Comparison of ENCODE assay signal across 20 cellular contexts in genomic region chr9:112615584-112616271, GRCh38.
DNase-seq lines count a peak whose midpoint lies in the region; ATAC-seq and TF ChIP-seq lines count a peak whose summit lies in the region.
"Had no signal": no experiment of that assay in that cellular context is flagged by ENCODE, and none has a peak within 500 bp of the region (broad histone marks: within the 10 kb centered on the region; RNA-seq: fewer than 3 reads in every experiment).

No MANE protein-coding gene starts in this region.

- CTCF ChIA-PET in A673 (lab: Charles Lee) = no interaction called here
- CTCF ChIA-PET in PC-3 (lab: Charles Lee) = no interaction called here

- H3K4me3 Mint-ChIP-seq in GM23338 = no peak overlapping the region
- H3K4me3 Mint-ChIP-seq: CD4-positive, CD25-positive, alpha-beta regulatory T cell; CD8-positive, alpha-beta memory T cell; HFFc6 had no signal

- no peak overlapping the region for H2BK15ac ChIP-seq in mesenchymal stem cell (ENCODE audit: low read depth, poor library complexity, severe bottlenecking)

- no peaks in the 10 kb centered on the region for H3K79me1 ChIP-seq in mesenchymal stem cell (replicated peaks; ENCODE audit: low read length, poor library complexity, severe bottlenecking)

- H2BK5ac ChIP-seq in mesenchymal stem cell (ENCODE audit: low read depth, low read length, poor library complexity, severe bottlenecking) = no peak overlapping the region

- H3K4me2 ChIP-seq in GM23338 = 0 out of 2 replicates have a peak overlapping the region, but pooled peaks have one; percentile 16
- H3K4me2 ChIP-seq in PC-3 (ENCODE audit: low read length) = no peak overlapping the region
- no peak overlapping the region for H3K4me2 ChIP-seq in mesenchymal stem cell (ENCODE audit: low read length, poor library complexity, severe bottlenecking)

- H2AFZ ChIP-seq in GM23338 (no peak overlapping the region), PC-3 (ENCODE audit: low read length) (no peak overlapping the region), mesenchymal stem cell (ENCODE audit: low read depth, low read length) (no peak overlapping the region)

- intact Hi-C loops in A673 (cut with micrococcal nuclease; ENCODE audit: unreplicated experiment) = no loop called here
- intact Hi-C loops in PC-3 (cut with micrococcal nuclease) = no loop called here
- intact Hi-C loops in right cardiac atrium (cut with DNase I) = no loop called here

- no peaks in the 10 kb centered on the region for H3K36me3 Mint-ChIP-seq in GM23338 (ENCODE audit: low read depth)

- no CpG with 5 or more reads among the region's 2 CpGs for whole genome bisulfite sequencing in mesenchymal stem cell
- WGBS in right cardiac atrium = 87% methylated on average over 2 of the region's 2 CpGs

- H3K18ac ChIP-seq in mesenchymal stem cell (ENCODE audit: low read depth in 1 of 2, low read length in 2 of 2) = no peak overlapping the region

- H2BK12ac ChIP-seq in mesenchymal stem cell (ENCODE audit: low read length in 2 of 2) = no peak overlapping the region

- no peaks in the 10 kb centered on the region for H3K9me3 Mint-ChIP-seq in GM23338
- H3K9me3 Mint-ChIP-seq: CD4-positive, CD25-positive, alpha-beta regulatory T cell; CD8-positive, alpha-beta memory T cell; HFFc6 had no signal

- H3K23ac ChIP-seq in mesenchymal stem cell (ENCODE audit: low read length in 2 of 2) = no peak overlapping the region

- no peak overlapping the region for H2BK120ac ChIP-seq in mesenchymal stem cell (ENCODE audit: low read depth, low read length)

- POLR2A ChIA-PET in A673 (lab: Charles Lee; ENCODE audit: low non-redundant PET) (no interaction called here), PC-3 (lab: Charles Lee; ENCODE audit: unreplicated experiment) (interaction anchor here (0.6 kb wide), 1 partner anchor 15 kb away, joined by 5 read pairs; no protein-coding TSS in a partner anchor)

- H3K4me1 ChIP-seq in A673 (ENCODE audit: insufficient read depth, low read length, poor library complexity, severe bottlenecking) = peaks cover 25% of the 10 kb centered on the region
- peaks cover 25% of the 10 kb centered on the region for H3K4me1 ChIP-seq in GM23338 (ENCODE audit: insufficient read depth)
- H3K4me1 ChIP-seq in PC-3 (ENCODE audit: insufficient read depth, low read length) = no peaks in the 10 kb centered on the region
- H3K4me1 ChIP-seq in mesenchymal stem cell (ENCODE audit: control insufficient read depth, insufficient read depth, low read depth, low read length) = no peaks in the 10 kb centered on the region
- no peaks in the 10 kb centered on the region for H3K4me1 ChIP-seq in right cardiac atrium (ENCODE audit: control insufficient read depth, insufficient read depth, low read length)
- H3K4me1 ChIP-seq: BE2C had no signal

- H3K36me3 ChIP-seq in A673 (ENCODE audit: insufficient read depth, low read length, poor library complexity, severe bottlenecking) (no peaks in the 10 kb centered on the region), GM23338 (ENCODE audit: insufficient read depth) (no peaks in the 10 kb centered on the region), PC-3 (ENCODE audit: low read depth, low read length) (no peaks in the 10 kb centered on the region), mesenchymal stem cell (ENCODE audit: control insufficient read depth in 1 of 2, insufficient read depth in 2 of 2, low read depth in 1 of 2, low read length in 2 of 2) (peaks cover 0 to 11% of the 10 kb centered on the region in 2 experiments)

- ATAC-seq in GM23338 = no peak
- peak; percentile 33 for ATAC-seq in PC-3
- ATAC-seq in GM21717 (IDR thresholded peaks at IDR 0.05; ENCODE audit: unreplicated experiment) = no peak
- ATAC-seq in right cardiac atrium = no peak
- ATAC-seq: HCT116 had no signal

- no peaks in the 10 kb centered on the region for H3K27me3 Mint-ChIP-seq in GM23338 (ENCODE audit: insufficient read depth, low read depth, poor library complexity)
- H3K27me3 Mint-ChIP-seq: CD4-positive, CD25-positive, alpha-beta regulatory T cell; CD8-positive, alpha-beta memory T cell had no signal

- BruUV-seq in A673 (replicated peaks; lab: Mats Ljungman, UMichigan) = no TSS peak
- no TSS peak for BruUV-seq in PC-3 (replicated peaks; lab: Mats Ljungman, UMichigan)

- H4K91ac ChIP-seq in mesenchymal stem cell (ENCODE audit: low read length) = no peak overlapping the region

- no peak overlapping the region for H3K27ac Mint-ChIP-seq in GM23338
- H3K27ac Mint-ChIP-seq: CD4-positive, CD25-positive, alpha-beta regulatory T cell; HFFc6 had no signal

- H3K27ac ChIP-seq in A673 (ENCODE audit: low read depth, low read length, poor library complexity, severe bottlenecking) (peak overlapping the region; percentile 70), GM23338 (ENCODE audit: low read depth) (no peak overlapping the region), PC-3 (ENCODE audit: low read length) (no peak overlapping the region), mesenchymal stem cell (ENCODE audit: low read length, poor library complexity, severe bottlenecking) (no peak overlapping the region), right cardiac atrium (ENCODE audit: low read length) (no peak overlapping the region)

- peak; percentile 86 for DNase-seq in A673 (ENCODE audit: low spot score)
- no peak for DNase-seq in GM23338 (ENCODE audit: low spot score)
- no peak for DNase-seq in PC-3
- DNase-seq in mesenchymal stem cell = peak; percentile 9
- no peak for DNase-seq in activated effector memory CD4-positive, alpha-beta T cell treated with Interleukin-2 at 50 U/mL for 16 hours
- DNase-seq in right cardiac atrium = no peak
- DNase-seq: 8988T; BE2C; C1 segment of cervical spinal cord; CD4-positive, CD25-positive, alpha-beta regulatory T cell; CD8-positive, alpha-beta memory T cell; COR-L47; DMS 273 treated with DMSO at 0.1 percent for 48 hours; DMS53; GOT3; H7; HFFc6; KBM-7 had no signal

- H3K79me2 ChIP-seq in GM23338 (replicated peaks; ENCODE audit: insufficient read depth) (peaks cover 17% of the 10 kb centered on the region), PC-3 (ENCODE audit: low read length) (no peaks in the 10 kb centered on the region)

- H3F3A ChIP-seq in GM23338 (replicated peaks; ENCODE audit: low read depth) (no peaks in the 10 kb centered on the region), PC-3 (ENCODE audit: low read length, unreplicated experiment) (no peaks in the 10 kb centered on the region)

- no peak overlapping the region for H3K4me3 ChIP-seq in A673 (ENCODE audit: low read depth, low read length, poor library complexity, severe bottlenecking)
- H3K4me3 ChIP-seq in GM23338 = no peak overlapping the region
- no peak overlapping the region for H3K4me3 ChIP-seq in PC-3 (ENCODE audit: low read length)
- H3K4me3 ChIP-seq in mesenchymal stem cell (ENCODE audit: insufficient read depth in 1 of 2, low read depth in 1 of 2, low read length in 2 of 2) = no peak overlapping the region
- H3K4me3 ChIP-seq in right cardiac atrium (ENCODE audit: low read length) = no peak overlapping the region

- peaks cover 32% of the 10 kb centered on the region for H3K4me1 Mint-ChIP-seq in GM23338

- TF ChIP-seq CTCF in A673 (conservative IDR thresholded peaks at IDR 0.05; ENCODE audit: low read depth, low read length) = no peak
- TF ChIP-seq CTCF in GM23338 (conservative IDR thresholded peaks at IDR 0.05; ENCODE audit: low read depth in 2 of 2) = no peak
- no peak for TF ChIP-seq CTCF in PC-3 (conservative IDR thresholded peaks at IDR 0.05; ENCODE audit: low read depth, low read length)

- no peak overlapping the region for H2AK5ac ChIP-seq in mesenchymal stem cell (ENCODE audit: low read length, severe bottlenecking)

- H3K9ac ChIP-seq in PC-3 (ENCODE audit: low read length) (no peak overlapping the region), mesenchymal stem cell (ENCODE audit: low read length) (no peak overlapping the region)

- no peak overlapping the region for H4K8ac ChIP-seq in mesenchymal stem cell (ENCODE audit: low read length)

- H3K9me3 ChIP-seq in A673 (ENCODE audit: low read depth, low read length, poor library complexity, severe bottlenecking) (no peaks in the 10 kb centered on the region), PC-3 (ENCODE audit: low read length) (no peaks in the 10 kb centered on the region), mesenchymal stem cell (ENCODE audit: control insufficient read depth, low read length) (no peaks in the 10 kb centered on the region), right cardiac atrium (ENCODE audit: control insufficient read depth, low read length) (no peaks in the 10 kb centered on the region)
- H3K9me3 ChIP-seq: BE2C had no signal

- no peaks in the 10 kb centered on the region for H3K27me3 ChIP-seq in A673 (replicated peaks; ENCODE audit: insufficient read depth, low read depth, low read length, poor library complexity)
- no peaks in the 10 kb centered on the region for H3K27me3 ChIP-seq in GM23338 (ENCODE audit: insufficient read depth)
- H3K27me3 ChIP-seq in PC-3 (ENCODE audit: low read length) = no peaks in the 10 kb centered on the region
- no peaks in the 10 kb centered on the region for H3K27me3 ChIP-seq in mesenchymal stem cell (ENCODE audit: control insufficient read depth in 1 of 2, insufficient read depth in 1 of 2, low read length in 2 of 2)
- no peaks in the 10 kb centered on the region for H3K27me3 ChIP-seq in right cardiac atrium (ENCODE audit: control insufficient read depth, insufficient read depth)
- H3K27me3 ChIP-seq: BE2C had no signal

- no peak overlapping the region for H3K4ac ChIP-seq in mesenchymal stem cell (ENCODE audit: low read depth in 1 of 2, low read length in 2 of 2)

- H3K14ac ChIP-seq in mesenchymal stem cell (ENCODE audit: low read length in 2 of 2) = no peak overlapping the region

- no peaks in the 10 kb centered on the region; the same call in none of the 2 replicates for H4K20me1 ChIP-seq in GM23338 (replicated peaks; ENCODE audit: insufficient read depth)
- H4K20me1 ChIP-seq in PC-3 (ENCODE audit: low read length) = no peaks in the 10 kb centered on the region

- H3K9me2 ChIP-seq in GM23338 (ENCODE audit: insufficient read depth) = no peaks in the 10 kb centered on the region
- H3K9me2 ChIP-seq in PC-3 (replicated peaks; ENCODE audit: low read length) = no peaks in the 10 kb centered on the region

TF ChIP-seq in GM23338, 12 proteins besides CTCF, POLR2A, EP300 and RAD21:
- TF ChIP-seq EZH2phosphoT487 (IDR thresholded peaks at IDR 0.05; ENCODE audit: unreplicated experiment) = no peak
- TF ChIP-seq ZNF114 (CRISPR knock-in tag; IDR thresholded peaks at IDR 0.05) = no peak
- no peak for TF ChIP-seq STAT1 (IDR thresholded peaks at IDR 0.05; ENCODE audit: unreplicated experiment)

Comparison
In these comparisons a context has a peak if more than half of its experiments do, and no peak if none do; other contexts are left out.
1. DNase-seq: peak in A673 (single experiment) and mesenchymal stem cell (single experiment); none in GM23338 (single experiment), PC-3 (single experiment), activated effector memory CD4-positive, alpha-beta T cell treated with Interleukin-2 at 50 U/mL for 16 hours (single experiment) and right cardiac atrium (0 of 3).